ENCODE assay signal across 33 cellular contexts in genomic region chr2:72830273-72830672, GRCh38. TPM values are rescaled to one million over a fixed set of nuclear protein-coding genes. Genes with fewer than 3 reads are reported as not detected.
DNase-seq lines count a peak whose midpoint lies in the region; ATAC-seq lines count a peak whose summit lies in the region.
"Had no signal": no experiment of that assay in that cellular context is flagged by ENCODE, and none has a peak within 500 bp of the region (broad histone marks: within the 10 kb centered on the region; RNA-seq: fewer than 3 reads in every experiment).

No MANE protein-coding gene starts in this region.

- no peak for DNase-seq in activated CD4-positive, alpha-beta memory T cell treated with anti-CD3 and anti-CD28 coated beads, Interleukin-2, amount 10 ng/mL, durations not matched to agents 7 days and 5 days
- no peak for DNase-seq in activated CD4-positive, alpha-beta memory T cell treated with anti-CD3 and anti-CD28 coated beads for 36 hours
- DNase-seq in activated T-helper 2 cell treated with anti-CD3 and anti-CD28 coated beads, Interferon-gamma antibody, Interleukin-2, Interleukin-4, amounts not matched to agents 10 μg/mL and 5 μg/mL and 100 μg/mL, durations not matched to agents 14 hours and 24 hours and 36 hours (ENCODE audit: low spot score) = no peak
- DNase-seq in NCI-H2196 (lab: John Stamatoyannopoulos, UW; ENCODE audit: unreplicated experiment) (no peak), ACHN (no peak)
- no peak for DNase-seq in NK-92 treated with Interleukin-12 subunit alpha and Interleukin-12 subunit beta, amount 100 ng/mL, for 24 hours (lab: John Stamatoyannopoulos, UW)
- DNase-seq: activated CD4-positive, CD25-positive, alpha-beta regulatory T cell treated with anti-CD3 and anti-CD28 coated beads, Interleukin-2, amount 50 U/mL, for 72 hours; activated naive CD4-positive, alpha-beta T cell treated with Interleukin-2 at 50 U/mL for 16 hours; activated T-cell treated with anti-CD3 and anti-CD28 coated beads, Interleukin-2, amount 50 U/mL, for 4 hours; amniotic stem cell; dermis blood vessel endothelial cell; DND-41; endodermal cell; GF-D8; glutamatergic neuron; Karpas-422; left lung; mesendoderm; NCI-H1417 treated with DMSO at 0.1 percent for 48 hours; NCI-H2081; NCI-H2227 treated with DMSO at 0.1 percent for 48 hours; NCI-H526 treated with DMSO at 0.1 percent for 48 hours; pancreas; Peyer's patch; retina; SHP77; stimulated activated naive B cell treated with anti-CD40 and anti-IgM and Interleukin-4, amounts not matched to agents 10 μg/mL and 1 μg/mL and 100 μg/mL, for 72 hours had no signal

- POLR2A ChIA-PET in activated CD4-positive, alpha-beta memory T cell treated with anti-CD3 and anti-CD28 coated beads, Interleukin-2, amount 10 ng/mL, durations not matched to agents 7 days and 5 days (lab: Charles Lee) = interaction anchor here (1.2 to 1.5 kb wide), 4 partner anchors 10 to 124 kb away, joined by 3 to 5 read pairs (median 4); no protein-coding TSS in a partner anchor
- POLR2A ChIA-PET in activated CD4-positive, alpha-beta memory T cell treated with anti-CD3 and anti-CD28 coated beads for 36 hours (lab: Charles Lee) = no interaction called here

- H3K4me1 Mint-ChIP-seq in activated CD4-positive, alpha-beta memory T cell treated with anti-CD3 and anti-CD28 coated beads, Interleukin-2, amount 10 ng/mL, durations not matched to agents 7 days and 5 days = peaks cover 62% of the 10 kb centered on the region
- H3K4me1 Mint-ChIP-seq in activated CD4-positive, alpha-beta memory T cell treated with anti-CD3 and anti-CD28 coated beads for 36 hours (ENCODE audit: low read depth) = peaks cover 13% of the 10 kb centered on the region
- H3K4me1 Mint-ChIP-seq in activated T-helper 2 cell treated with anti-CD3 and anti-CD28 coated beads, Interferon-gamma antibody, Interleukin-2, Interleukin-4, amounts not matched to agents 10 μg/mL and 5 μg/mL and 100 μg/mL, durations not matched to agents 14 hours and 24 hours and 36 hours (ENCODE audit: low read depth) = peaks cover 34% of the 10 kb centered on the region

- in situ Hi-C loops in ACHN (cut with HindIII; ENCODE audit: low pct_ligation_motif_present, low pct_unique_long_range_greater_than_20kb, low sequenced_read_pairs) = no loop called here

- intact Hi-C loops in activated CD4-positive, alpha-beta memory T cell treated with anti-CD3 and anti-CD28 coated beads for 36 hours (cut with micrococcal nuclease) = no loop called here
- intact Hi-C loops in activated T-helper 2 cell treated with anti-CD3 and anti-CD28 coated beads, Interferon-gamma antibody, Interleukin-2, Interleukin-4, amounts not matched to agents 10 μg/mL and 5 μg/mL and 100 μg/mL, durations not matched to agents 14 hours and 24 hours and 36 hours (cut with micrococcal nuclease) = loop anchor here (2.0 kb wide), 1 partner anchor 17 kb away; no protein-coding TSS in a partner anchor

- H3K27me3 Mint-ChIP-seq in activated CD4-positive, alpha-beta memory T cell treated with anti-CD3 and anti-CD28 coated beads, Interleukin-2, amount 10 ng/mL, durations not matched to agents 7 days and 5 days = peaks cover 2% of the 10 kb centered on the region
- H3K27me3 Mint-ChIP-seq in activated CD4-positive, alpha-beta memory T cell treated with anti-CD3 and anti-CD28 coated beads for 36 hours = peaks cover 3% of the 10 kb centered on the region
- peaks cover 10% of the 10 kb centered on the region for H3K27me3 Mint-ChIP-seq in activated T-helper 2 cell treated with anti-CD3 and anti-CD28 coated beads, Interferon-gamma antibody, Interleukin-2, Interleukin-4, amounts not matched to agents 10 μg/mL and 5 μg/mL and 100 μg/mL, durations not matched to agents 14 hours and 24 hours and 36 hours (ENCODE audit: low read depth)

- peak overlapping the region; percentile 77 for H3K27ac Mint-ChIP-seq in activated CD4-positive, alpha-beta memory T cell treated with anti-CD3 and anti-CD28 coated beads, Interleukin-2, amount 10 ng/mL, durations not matched to agents 7 days and 5 days
- H3K27ac Mint-ChIP-seq in activated CD4-positive, alpha-beta memory T cell treated with anti-CD3 and anti-CD28 coated beads for 36 hours = no peak overlapping the region
- H3K27ac Mint-ChIP-seq in activated T-helper 2 cell treated with anti-CD3 and anti-CD28 coated beads, Interferon-gamma antibody, Interleukin-2, Interleukin-4, amounts not matched to agents 10 μg/mL and 5 μg/mL and 100 μg/mL, durations not matched to agents 14 hours and 24 hours and 36 hours = no peak overlapping the region
- H3K27ac Mint-ChIP-seq: brain; endodermal cell; GM23338; stimulated activated naive B cell treated with anti-CD40 and anti-IgM and Interleukin-4, amounts not matched to agents 10 μg/mL and 1 μg/mL and 100 μg/mL, for 72 hours had no signal

- ATAC-seq in GM21360 (IDR thresholded peaks at IDR 0.05; ENCODE audit: unreplicated experiment) = peak; percentile 40
- peak; percentile 47 for ATAC-seq in HG03520 (IDR thresholded peaks at IDR 0.05; ENCODE audit: unreplicated experiment)
- ATAC-seq: activated T-cell treated with anti-CD3 and anti-CD28 coated beads, Interleukin-2, amount 50 U/mL, for 4 hours; esophagus mucosa; GM23338; left lung; pancreas; stimulated activated naive B cell treated with anti-CD40 and anti-IgM and Interleukin-4, amounts not matched to agents 10 μg/mL and 1 μg/mL and 100 μg/mL, for 72 hours had no signal

- H3K9me3 Mint-ChIP-seq in activated CD4-positive, alpha-beta memory T cell treated with anti-CD3 and anti-CD28 coated beads, Interleukin-2, amount 10 ng/mL, durations not matched to agents 7 days and 5 days = no peaks in the 10 kb centered on the region
- H3K9me3 Mint-ChIP-seq in activated CD4-positive, alpha-beta memory T cell treated with anti-CD3 and anti-CD28 coated beads for 36 hours = no peaks in the 10 kb centered on the region
- no peaks in the 10 kb centered on the region for H3K9me3 Mint-ChIP-seq in activated T-helper 2 cell treated with anti-CD3 and anti-CD28 coated beads, Interferon-gamma antibody, Interleukin-2, Interleukin-4, amounts not matched to agents 10 μg/mL and 5 μg/mL and 100 μg/mL, durations not matched to agents 14 hours and 24 hours and 36 hours
- H3K9me3 Mint-ChIP-seq: activated T-cell treated with anti-CD3 and anti-CD28 coated beads, Interleukin-2, amount 50 U/mL, for 4 hours; brain; endodermal cell; GM23338; neural crest cell; stimulated activated naive B cell treated with anti-CD40 and anti-IgM and Interleukin-4, amounts not matched to agents 10 μg/mL and 1 μg/mL and 100 μg/mL, for 72 hours had no signal

- peak overlapping the region; percentile 38 for H3K4me3 Mint-ChIP-seq in activated CD4-positive, alpha-beta memory T cell treated with anti-CD3 and anti-CD28 coated beads, Interleukin-2, amount 10 ng/mL, durations not matched to agents 7 days and 5 days
- no peak overlapping the region for H3K4me3 Mint-ChIP-seq in activated CD4-positive, alpha-beta memory T cell treated with anti-CD3 and anti-CD28 coated beads for 36 hours
- H3K4me3 Mint-ChIP-seq in activated T-helper 2 cell treated with anti-CD3 and anti-CD28 coated beads, Interferon-gamma antibody, Interleukin-2, Interleukin-4, amounts not matched to agents 10 μg/mL and 5 μg/mL and 100 μg/mL, durations not matched to agents 14 hours and 24 hours and 36 hours (ENCODE audit: low read depth) = peak overlapping the region; percentile 28
- H3K4me3 Mint-ChIP-seq: activated T-cell treated with anti-CD3 and anti-CD28 coated beads, Interleukin-2, amount 50 U/mL, for 4 hours; endodermal cell; GM23338; neural crest cell; stimulated activated naive B cell treated with anti-CD40 and anti-IgM and Interleukin-4, amounts not matched to agents 10 μg/mL and 1 μg/mL and 100 μg/mL, for 72 hours had no signal

- H3K36me3 Mint-ChIP-seq in activated CD4-positive, alpha-beta memory T cell treated with anti-CD3 and anti-CD28 coated beads, Interleukin-2, amount 10 ng/mL, durations not matched to agents 7 days and 5 days (ENCODE audit: low read depth) = peaks cover 7% of the 10 kb centered on the region
- no peaks in the 10 kb centered on the region for H3K36me3 Mint-ChIP-seq in activated CD4-positive, alpha-beta memory T cell treated with anti-CD3 and anti-CD28 coated beads for 36 hours
- no peaks in the 10 kb centered on the region for H3K36me3 Mint-ChIP-seq in activated T-helper 2 cell treated with anti-CD3 and anti-CD28 coated beads, Interferon-gamma antibody, Interleukin-2, Interleukin-4, amounts not matched to agents 10 μg/mL and 5 μg/mL and 100 μg/mL, durations not matched to agents 14 hours and 24 hours and 36 hours (ENCODE audit: low read depth)
- H3K36me3 Mint-ChIP-seq: brain had no signal

- CTCF ChIA-PET in activated CD4-positive, alpha-beta memory T cell treated with anti-CD3 and anti-CD28 coated beads, Interleukin-2, amount 10 ng/mL, durations not matched to agents 7 days and 5 days (lab: Charles Lee) = interaction anchor here (0.6 to 0.7 kb wide), 2 partner anchors 9 to 56 kb away, joined by 3 read pairs; partner anchors contain the start of gene SPR
- CTCF ChIA-PET in activated CD4-positive, alpha-beta memory T cell treated with anti-CD3 and anti-CD28 coated beads for 36 hours (lab: Charles Lee) = interaction anchor here (0.7 kb wide), 1 partner anchor 29 kb away, joined by 3 read pairs; no protein-coding TSS in a partner anchor

RNA-seq across cellular contexts. Expression of gene EXOC6B, which starts 4.4 kb away (rescaled TPM):
- total RNA-seq in activated CD4-positive, alpha-beta memory T cell treated with anti-CD3 and anti-CD28 coated beads, Interleukin-2, amount 10 ng/mL, durations not matched to agents 7 days and 5 days = 10 to 100 TPM; 18.7 to 24.2 TPM
- total RNA-seq in activated CD4-positive, alpha-beta memory T cell treated with anti-CD3 and anti-CD28 coated beads for 36 hours = 1 to 10 TPM; 8.5 to 8.6 TPM
- total RNA-seq in activated T-helper 2 cell treated with anti-CD3 and anti-CD28 coated beads, Interferon-gamma antibody, Interleukin-2, Interleukin-4, amounts not matched to agents 10 μg/mL and 5 μg/mL and 100 μg/mL, durations not matched to agents 14 hours and 24 hours and 36 hours = 9.3 and 9.4 TPM in 2 replicates

RNA-seq across cellular contexts. Expression of gene SPR, which starts 56.9 kb away (rescaled TPM):
- under 1 TPM; 0.63 to 0.71 TPM for total RNA-seq in activated CD4-positive, alpha-beta memory T cell treated with anti-CD3 and anti-CD28 coated beads, Interleukin-2, amount 10 ng/mL, durations not matched to agents 7 days and 5 days
- 1 to 10 TPM; 7.1 to 8.5 TPM for total RNA-seq in activated CD4-positive, alpha-beta memory T cell treated with anti-CD3 and anti-CD28 coated beads for 36 hours
- 9.5 and 9.9 TPM in 2 replicates for total RNA-seq in activated T-helper 2 cell treated with anti-CD3 and anti-CD28 coated beads, Interferon-gamma antibody, Interleukin-2, Interleukin-4, amounts not matched to agents 10 μg/mL and 5 μg/mL and 100 μg/mL, durations not matched to agents 14 hours and 24 hours and 36 hours
